In the genomic region with DNA sequence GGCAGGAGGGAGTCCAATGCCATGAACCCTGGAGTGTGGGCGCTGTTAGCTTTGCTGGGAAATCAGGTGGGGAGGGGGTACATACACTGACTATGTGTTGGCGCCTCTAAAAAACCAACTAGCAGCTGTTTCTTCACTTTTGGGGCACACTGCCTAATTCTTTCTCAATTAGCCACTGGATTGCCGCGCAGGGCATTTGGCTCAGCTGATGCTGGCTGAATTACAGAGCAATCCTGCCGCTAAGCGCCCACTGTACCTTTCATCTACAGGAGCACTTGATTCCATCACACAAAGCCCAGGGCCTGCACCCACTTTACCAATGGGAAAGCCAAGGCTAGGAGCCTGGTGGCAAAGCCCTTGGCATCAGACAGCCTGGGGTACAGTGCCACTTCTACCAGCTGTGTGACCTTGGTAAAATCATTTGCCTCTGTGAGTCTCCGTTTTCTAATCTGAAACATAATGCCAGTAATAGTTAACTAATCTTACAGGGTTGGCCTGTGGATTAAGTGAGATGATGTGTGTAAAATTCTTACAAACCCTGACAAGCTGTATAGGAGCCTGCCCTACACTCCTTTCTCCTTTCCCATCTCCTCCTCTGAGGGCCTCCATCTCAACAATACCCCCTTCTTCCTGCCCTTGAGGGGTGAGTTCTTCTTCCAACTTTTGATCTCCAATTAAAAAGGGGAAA, we compare ENCODE assay signal across 19 cellular contexts. TPM values are rescaled to one million over a fixed set of nuclear protein-coding genes. Genes with fewer than 3 reads are reported as not detected.
DNase-seq lines count a peak whose midpoint lies in the region; ATAC-seq, FAIRE-seq and TF ChIP-seq lines count a peak whose summit lies in the region.
"Had no signal": no experiment of that assay in that cellular context is flagged by ENCODE, and none has a peak within 500 bp of the region (broad histone marks: within the 10 kb centered on the region; RNA-seq: fewer than 3 reads in every experiment).

No MANE protein-coding gene starts in this region.

- BruUV-seq in PC-3 (replicated peaks; lab: Mats Ljungman, UMichigan), result no TSS peak

- H3K23me2 ChIP-seq in H1 (ENCODE audit: low read depth, low read length), result no peaks in the 10 kb centered on the region

- H3K4me2 ChIP-seq in PC-3 (ENCODE audit: low read length), result peak overlapping the region; percentile 61
- no peak overlapping the region for H3K4me2 ChIP-seq in H1 (ENCODE audit: insufficient read depth in 1 of 2, low read depth in 2 of 2, low read length in 2 of 2)
- peak overlapping the region; percentile 29 for H3K4me2 ChIP-seq in skeletal muscle satellite cell (ENCODE audit: low read length)

- H4K20me1 ChIP-seq in PC-3 (ENCODE audit: low read length) (no peaks in the 10 kb centered on the region), H1 (replicated peaks in 1 of 2; ENCODE audit: control insufficient read depth in 1 of 2, insufficient read depth in 2 of 2, low read length in 2 of 2) (no peaks in the 10 kb centered on the region)

- CTCF ChIA-PET in PC-3 (lab: Charles Lee) (interaction anchor here (1.2 kb wide), 1 partner anchor 90 kb away, joined by 3 read pairs; no protein-coding TSS in a partner anchor), H1 (lab: Charles Lee; ENCODE audit: partially characterized antibody) (interaction anchor here (0.6 to 4.8 kb wide), 13 partner anchors 8 to 94 kb away, joined by 3 to 27 read pairs (median 4); no protein-coding TSS in a partner anchor), HEK293T (lab: Yijun Ruan, JAX) (no interaction called here)

- no peak overlapping the region for H3K23ac ChIP-seq in H1 (ENCODE audit: insufficient read length)

- H3K18ac ChIP-seq in H1 (ENCODE audit: extremely low read depth, low read length), result no peak overlapping the region

- ATAC-seq in PC-3 (peak; percentile 2; the same call in 1 of the 2 replicates), GM18907 (IDR thresholded peaks at IDR 0.05; ENCODE audit: unreplicated experiment) (no peak)

- no peak overlapping the region for H2AK5ac ChIP-seq in H1 (ENCODE audit: low read depth, low read length)

- H3K36me3 ChIP-seq in PC-3 (ENCODE audit: low read depth, low read length) (no peaks in the 10 kb centered on the region), H1 (ENCODE audit: control insufficient read depth in 2 of 4, insufficient read depth in 4 of 4, low read length in 3 of 4) (no peaks in the 10 kb centered on the region), skeletal muscle satellite cell (ENCODE audit: insufficient read depth, low read length) (no peaks in the 10 kb centered on the region)
- H3K36me3 ChIP-seq: ovary had no signal

- H4K5ac ChIP-seq in H1 (ENCODE audit: insufficient read length, low read depth, low read length), result no peak overlapping the region

- no peak overlapping the region for H2BK5ac ChIP-seq in H1 (ENCODE audit: low read depth, low read length)

- 94% methylated on average over 7 of the region's 7 CpGs; no CpG with 5 or more reads in 1 of the 2 experiments for whole genome bisulfite sequencing in H1 (ENCODE audit: extremely low coverage in 1 of 2, insufficient coverage in 1 of 2, insufficient read length in 1 of 2, insufficient replicate concordance in 2 of 2, low coverage in 1 of 2, low lambda C conversion rate in 2 of 2, missing lambda C conversion rate in 1 of 2), 2 experiments

- H2BK120ac ChIP-seq in H1 (replicated peaks; ENCODE audit: low read depth, low read length), result no peak overlapping the region

- H3K9me2 ChIP-seq in PC-3 (replicated peaks; ENCODE audit: low read length), result no peaks in the 10 kb centered on the region

- H3K9me3 ChIP-seq in PC-3 (ENCODE audit: low read length), result no peaks in the 10 kb centered on the region
- H3K9me3 ChIP-seq in H1 (ENCODE audit: insufficient read depth in 2 of 2, low read depth in 1 of 2, low read length in 1 of 2), result no peaks in the 10 kb centered on the region
- H3K9me3 ChIP-seq in skeletal muscle satellite cell (replicated peaks; ENCODE audit: low read length), result no peaks in the 10 kb centered on the region
- H3K9me3 ChIP-seq: ovary had no signal

- H4K8ac ChIP-seq in H1 (ENCODE audit: extremely low read depth, insufficient read depth, low read length), result peak overlapping the region; percentile 29; the same call in 1 of the 2 replicates

- no peak for TF ChIP-seq EP300 in H1 (IDR thresholded peaks at IDR 0.05; ENCODE audit: borderline replicate concordance in 1 of 2, low read depth in 2 of 2, low read length in 2 of 2)

- no peaks in the 10 kb centered on the region for H3F3A ChIP-seq in PC-3 (ENCODE audit: low read length, unreplicated experiment)

- no peaks in the 10 kb centered on the region for H3K79me2 ChIP-seq in PC-3 (ENCODE audit: low read length)
- no peaks in the 10 kb centered on the region for H3K79me2 ChIP-seq in H1 (ENCODE audit: control insufficient read depth in 1 of 2, insufficient read depth in 2 of 2, low read length in 2 of 2)

- H3K9ac ChIP-seq in PC-3 (ENCODE audit: low read length) (no peak overlapping the region; the same call in 1 of the 2 replicates), H1 (replicated peaks in 1 of 4; ENCODE audit: extremely low read depth in 1 of 4, low read depth in 3 of 4, low read length in 3 of 4) (no peak overlapping the region), skeletal muscle satellite cell (ENCODE audit: low read depth, low read length) (peak overlapping the region; percentile 22)

- TF ChIP-seq CTCF in PC-3 (conservative IDR thresholded peaks at IDR 0.05; ENCODE audit: low read depth, low read length) (no peak), H1 (IDR thresholded peaks at IDR 0.05; ENCODE audit: control extremely low read depth in 1 of 3, insufficient read depth in 1 of 3, low read depth in 1 of 3, low read length in 3 of 3) (no peak)

- no peak overlapping the region for H2BK12ac ChIP-seq in H1 (ENCODE audit: low read depth, low read length)

- H4K91ac ChIP-seq in H1 (replicated peaks; ENCODE audit: insufficient read length, low read length), result no peak overlapping the region

- H3K4me1 ChIP-seq in PC-3 (ENCODE audit: insufficient read depth, low read length) (peaks cover 77% of the 10 kb centered on the region), H1 (replicated peaks in 1 of 4; ENCODE audit: control insufficient read depth in 3 of 4, insufficient read depth in 4 of 4, low read length in 3 of 4) (peaks cover 1 to 11% (median 5%) of the 10 kb centered on the region in 4 experiments; a peak in 4 of 7 replicates), skeletal muscle satellite cell (ENCODE audit: control insufficient read depth, insufficient read depth, low read length) (peaks cover 66% of the 10 kb centered on the region)

- H3K14ac ChIP-seq in H1 (ENCODE audit: insufficient read length), result no peak overlapping the region

- no peak overlapping the region for H2BK15ac ChIP-seq in H1 (ENCODE audit: low read length)

- DNase-seq in DMS79 (lab: John Stamatoyannopoulos, UW), result peak; percentile 11
- DNase-seq in PC-3, result no peak
- DNase-seq in H1 (ENCODE audit: low read depth in 1 of 2, low spot score in 2 of 2), result no peak
- DNase-seq in SIG-M5 treated with dmso at 0.1 percent for 504 hours (lab: John Stamatoyannopoulos, UW; ENCODE audit: unreplicated experiment), result no peak
- no peak for DNase-seq in HEK293T (ENCODE audit: extremely low spot score)
- DNase-seq: activated B cell treated with CpG ODN at 0.5 μM for 24 hours; activated CD8-positive, alpha-beta memory T cell treated with anti-CD3 and anti-CD28 coated beads for 24 hours; AML-193; GF-D8; SHP77 treated with DMSO at 0.1 percent for 48 hours; stimulated activated CD4-positive, alpha-beta T cell treated with anti-CD3 and anti-CD28 coated beads, Interleukin-4, amount 100 ng/mL, for 1 hour; substantia nigra had no signal

- POLR2A ChIA-PET in PC-3 (lab: Charles Lee; ENCODE audit: unreplicated experiment), result no interaction called here
- POLR2A ChIA-PET in H1 (lab: Charles Lee; ENCODE audit: partially characterized antibody), result interaction anchor here (1.1 to 1.2 kb wide), 2 partner anchors 8 to 46 kb away, joined by 3 read pairs; no protein-coding TSS in a partner anchor
- POLR2A ChIA-PET in HEK293T (lab: Yijun Ruan, JAX), result interaction anchor here (1.9 kb wide), 1 partner anchor 8 kb away, joined by 4 read pairs; no protein-coding TSS in a partner anchor

- H3K27ac ChIP-seq in PC-3 (ENCODE audit: low read length) (peak overlapping the region; percentile 46), H1 (ENCODE audit: low read depth, low read length) (no peak overlapping the region)
- H3K27ac ChIP-seq: foreskin keratinocyte, ovary had no signal

- no peak overlapping the region for H3K56ac ChIP-seq in H1 (replicated peaks; ENCODE audit: insufficient read length, low read depth, low read length)

- no peak overlapping the region for H2BK20ac ChIP-seq in H1 (ENCODE audit: low read length)

- intact Hi-C loops in PC-3 (cut with micrococcal nuclease), result no loop called here

- no peak for TF ChIP-seq RAD21 in H1 (IDR thresholded peaks at IDR 0.05 in 1 of 2, conservative IDR thresholded peaks at IDR 0.05 in 1 of 2; ENCODE audit: low read depth in 2 of 2, low read length in 2 of 2)

- no peak for FAIRE-seq in H1 (lab: Jason Lieb, UNC)
- FAIRE-seq: D721Med, endometrium, GM12891 had no signal

- no peaks in the 10 kb centered on the region for H3K27me3 ChIP-seq in PC-3 (ENCODE audit: low read length)
- no peaks in the 10 kb centered on the region for H3K27me3 ChIP-seq in H1 (replicated peaks in 1 of 4; ENCODE audit: control insufficient read depth in 3 of 4, extremely low read depth in 1 of 4, insufficient read depth in 3 of 4, low read length in 3 of 4)
- peaks cover 1% of the 10 kb centered on the region for H3K27me3 ChIP-seq in skeletal muscle satellite cell (ENCODE audit: control insufficient read depth, insufficient read depth, low read length)
- H3K27me3 ChIP-seq: foreskin keratinocyte, ovary had no signal

- no peak overlapping the region for H3K4ac ChIP-seq in H1 (replicated peaks; ENCODE audit: insufficient read length, low read depth, low read length)

- H3K4me3 ChIP-seq in PC-3 (ENCODE audit: low read length) (no peak overlapping the region), H1 (ENCODE audit: extremely low read depth in 1 of 4, insufficient read depth in 2 of 4, low read depth in 3 of 4, low read length in 4 of 4) (no peak overlapping the region), skeletal muscle satellite cell (ENCODE audit: low read length) (no peak overlapping the region)
- H3K4me3 ChIP-seq: ovary had no signal

- no peak for TF ChIP-seq POLR2A in H1 (IDR thresholded peaks at IDR 0.05; ENCODE audit: control extremely low read depth in 1 of 2, low read depth in 2 of 2, low read length in 2 of 2)

- H2AFZ ChIP-seq in PC-3 (ENCODE audit: low read length) (no peak overlapping the region), H1 (ENCODE audit: low read length) (no peak overlapping the region)

- no peaks in the 10 kb centered on the region for H3K79me1 ChIP-seq in H1 (ENCODE audit: low read depth, low read length)

RNA-seq across cellular contexts. Expression of a gene that starts 59.0 kb away (rescaled TPM):
- 54.5 and 70.3 TPM in 2 replicates for total RNA-seq in PC-3 (2014; rRNA removed)
- 66.3 and 68.4 TPM in 2 replicates for total RNA-seq in H1 (2021; fragmentation: NEBNext Ultra II Directional; extraction: Animal tissue kit (Norgen Biotek cat#: 25700))
- 122 and 206 TPM in 2 replicates for polyA plus RNA-seq in H1 (2011; rRNA removed)
- 132 TPM for polyA plus RNA-seq in H1 (2011; cell fraction: cytosol; rRNA removed)
- 61.1 TPM for polyA plus RNA-seq in H1 (2011; cell fraction: nucleus; rRNA removed)
- polyA plus RNA-seq in H1 (2012, experiment 1 of 2), result 86.5 to 123 TPM (median 91.2 TPM) in 4 replicates
- polyA plus RNA-seq in H1 (2012, experiment 2 of 2), result 54.8 TPM
- polyA plus RNA-seq in H1 (2013, experiment 1 of 2), result 95.9 TPM
- polyA plus RNA-seq in H1 (2013, experiment 2 of 2), result 98.8 TPM
- polyA minus RNA-seq in H1 (2011; rRNA and poly(A)+ RNA removed), result 88.9 and 96.7 TPM in 2 replicates
- 26.8 TPM for polyA minus RNA-seq in H1 (2011; cell fraction: cytosol; rRNA and poly(A)+ RNA removed)
- polyA minus RNA-seq in H1 (2011; cell fraction: nucleus; rRNA and poly(A)+ RNA removed), result 41.8 TPM
- 35.2 and 49.1 TPM in 2 replicates for total RNA-seq in skeletal muscle satellite cell (2012; rRNA removed)

Comparison
In these comparisons a context has a peak if more than half of its experiments do, and no peak if none do; other contexts are left out.
1. H3K4me2 ChIP-seq: peak in PC-3 (single experiment) and skeletal muscle satellite cell (single experiment); none in H1 (0 of 2).